ENCODE assay signal across 1 cellular context in genomic region chr6:82205793-82206425, GRCh38.
TF ChIP-seq lines count a peak whose summit lies in the region.

No MANE protein-coding gene starts in this region.

TF ChIP-seq in K562, 482 proteins besides CTCF, POLR2A, EP300 and RAD21 (continued from another document and continues in another):
- 0 out of 2 replicates have a peak, but pooled peaks have one; percentile 55 for TF ChIP-seq CHAMP1 (IDR thresholded peaks at IDR 0.05)
- TF ChIP-seq CBX5 (IDR thresholded peaks at IDR 0.05; ENCODE audit: borderline replicate concordance, low read depth), result no peak
- TF ChIP-seq ZNF239 (CRISPR knock-in tag; IDR thresholded peaks at IDR 0.05), result no peak
- TF ChIP-seq MTF1 (CRISPR knock-in tag; IDR thresholded peaks at IDR 0.05; ENCODE audit: borderline replicate concordance), result no peak
- peak; percentile 87 for TF ChIP-seq NFIC (IDR thresholded peaks at IDR 0.05)
- no peak for TF ChIP-seq SREBF1 (IDR thresholded peaks at IDR 0.05; ENCODE audit: borderline replicate concordance, low read depth, low read length)
- TF ChIP-seq RBM15 (IDR thresholded peaks at IDR 0.05; ENCODE audit: insufficient read depth, low read length), result no peak
- TF ChIP-seq ZNF384 (IDR thresholded peaks at IDR 0.05; ENCODE audit: low read depth, low read length), result no peak
- TF ChIP-seq SMARCE1 (IDR thresholded peaks at IDR 0.05), result peak; percentile 86
- no peak for TF ChIP-seq IRF2 (CRISPR knock-in tag; IDR thresholded peaks at IDR 0.05)
- no peak for TF ChIP-seq ZNF76 (CRISPR knock-in tag; IDR thresholded peaks at IDR 0.05; ENCODE audit: borderline replicate concordance)
- TF ChIP-seq ZNF311 (CRISPR knock-in tag; IDR thresholded peaks at IDR 0.05), result no peak
- no peak for TF ChIP-seq HMG20A (CRISPR knock-in tag; conservative IDR thresholded peaks at IDR 0.05)
- peak; percentile 97 for TF ChIP-seq LEF1 (IDR thresholded peaks at IDR 0.05)
- TF ChIP-seq RBM17 (IDR thresholded peaks at IDR 0.05; ENCODE audit: borderline replicate concordance, low read depth, low read length), result no peak
- no peak for TF ChIP-seq SMAD1 (IDR thresholded peaks at IDR 0.05; ENCODE audit: low read depth, low read length, partially characterized antibody)
- no peak for TF ChIP-seq HSF4 (CRISPR knock-in tag; IDR thresholded peaks at IDR 0.05; ENCODE audit: borderline replicate concordance)
- peak; percentile 69 for TF ChIP-seq CHD2 (IDR thresholded peaks at IDR 0.05; ENCODE audit: low read depth, low read length)
- no peak for TF ChIP-seq ATF1 (CRISPR knock-in tag; IDR thresholded peaks at IDR 0.05)
- TF ChIP-seq ATF1 (tag; IDR thresholded peaks at IDR 0.05), result no peak; the same call in 1 of the 2 replicates
- no peak for TF ChIP-seq ZNF143 (CRISPR knock-in tag; IDR thresholded peaks at IDR 0.05)
- TF ChIP-seq FIP1L1 (IDR thresholded peaks at IDR 0.05; ENCODE audit: low read depth, low read length, poor library complexity, severe bottlenecking), result no peak
- peak; percentile 49 for TF ChIP-seq NEUROD1 (IDR thresholded peaks at IDR 0.05; ENCODE audit: borderline replicate concordance, low read depth, low read length, partially characterized antibody)
- TF ChIP-seq TEAD1 (CRISPR knock-in tag; IDR thresholded peaks at IDR 0.05), result no peak
- no peak for TF ChIP-seq JUNB (CRISPR knock-in tag; conservative IDR thresholded peaks at IDR 0.05)
- TF ChIP-seq ELK1 (CRISPR knock-in tag; IDR thresholded peaks at IDR 0.05), result no peak
- peak; percentile 90 to 91 for TF ChIP-seq KDM1A (IDR thresholded peaks at IDR 0.05)
- no peak for TF ChIP-seq ZBTB9 (CRISPR knock-in tag; IDR thresholded peaks at IDR 0.05)
- 0 out of 2 replicates have a peak, but pooled peaks have one; percentile 13 for TF ChIP-seq GATAD2B (IDR thresholded peaks at IDR 0.05; ENCODE audit: borderline replicate concordance)
- TF ChIP-seq ZNF134 (CRISPR knock-in tag; conservative IDR thresholded peaks at IDR 0.05), result no peak
- no peak for TF ChIP-seq ATF4 (CRISPR knock-in tag; IDR thresholded peaks at IDR 0.05)
- TF ChIP-seq JUND (IDR thresholded peaks at IDR 0.05; ENCODE audit: borderline replicate concordance, low read depth, low read length), result peak; percentile 38; the same call in 1 of the 2 replicates
- TF ChIP-seq JUND (tag; IDR thresholded peaks at IDR 0.05; ENCODE audit: borderline replicate concordance, low read depth, low read length), result no peak; the same call in 2 of the 3 replicates
- no peak for TF ChIP-seq NFRKB (IDR thresholded peaks at IDR 0.05; ENCODE audit: low read depth)
- no peak for TF ChIP-seq ZBTB11 (CRISPR knock-in tag; IDR thresholded peaks at IDR 0.05)
- TF ChIP-seq SMAD4 (CRISPR knock-in tag; conservative IDR thresholded peaks at IDR 0.05), result peak; percentile 95
- no peak for TF ChIP-seq ZBED1 (IDR thresholded peaks at IDR 0.05)
- no peak for TF ChIP-seq PHF21A (IDR thresholded peaks at IDR 0.05; ENCODE audit: borderline replicate concordance, low read depth)
- no peak for TF ChIP-seq ZNF444 (CRISPR knock-in tag; IDR thresholded peaks at IDR 0.05)
- TF ChIP-seq ZBTB49 (CRISPR knock-in tag; IDR thresholded peaks at IDR 0.05; ENCODE audit: borderline replicate concordance), result no peak
- TF ChIP-seq PHB (CRISPR knock-in tag; IDR thresholded peaks at IDR 0.05), result no peak
- no peak for TF ChIP-seq TAF1 (IDR thresholded peaks at IDR 0.05; ENCODE audit: control insufficient read depth, extremely low read depth, insufficient read depth, low read length, severe bottlenecking)
- peak in 1 of 2 experiments; percentile 79; a peak in 2 of 4 replicates for TF ChIP-seq FOXA3 (CRISPR knock-in tag; conservative IDR thresholded peaks at IDR 0.05 in 1 of 2, IDR thresholded peaks at IDR 0.05 in 1 of 2)
- peak; percentile 60 to 73; a peak in 3 of 4 replicates for TF ChIP-seq TRIM24 (IDR thresholded peaks at IDR 0.05)
- no peak for TF ChIP-seq RBFOX2 (IDR thresholded peaks at IDR 0.05; ENCODE audit: low read depth, low read length)
- TF ChIP-seq ZNF165 (CRISPR knock-in tag; IDR thresholded peaks at IDR 0.05; ENCODE audit: borderline replicate concordance), result no peak
- no peak for TF ChIP-seq ZKSCAN3 (CRISPR knock-in tag; IDR thresholded peaks at IDR 0.05)
- TF ChIP-seq ZNF449 (CRISPR knock-in tag; IDR thresholded peaks at IDR 0.05), result no peak
- TF ChIP-seq GATA2 (CRISPR knock-in tag; IDR thresholded peaks at IDR 0.05), result peak; percentile 48
- no peak for TF ChIP-seq HNRNPH1 (optimal IDR thresholded peaks at IDR 0.05; ENCODE audit: low read depth, low read length)
- TF ChIP-seq BRF2 (IDR thresholded peaks at IDR 0.05; ENCODE audit: borderline replicate concordance, insufficient read depth, insufficient read length), result no peak
- TF ChIP-seq NR0B1 (IDR thresholded peaks at IDR 0.05; ENCODE audit: partially characterized antibody), result no peak
- no peak for TF ChIP-seq DNMT1 (IDR thresholded peaks at IDR 0.05)
- no peak for TF ChIP-seq NONO (IDR thresholded peaks at IDR 0.05; ENCODE audit: low read depth in 2 of 2, low read length in 1 of 2)
- no peak for TF ChIP-seq U2AF1 (optimal IDR thresholded peaks at IDR 0.05; ENCODE audit: low read depth, low read length)
- no peak for TF ChIP-seq ETV5 (CRISPR knock-in tag; IDR thresholded peaks at IDR 0.05; ENCODE audit: low read depth)
- no peak for TF ChIP-seq ZNF197 (CRISPR knock-in tag; IDR thresholded peaks at IDR 0.05; ENCODE audit: low read depth)
- peak; percentile 49 for TF ChIP-seq RFX1 (IDR thresholded peaks at IDR 0.05)
- peak in 1 of 2 experiments; percentile 55; a peak in 1 of 4 replicates for TF ChIP-seq HDAC1 (IDR thresholded peaks at IDR 0.05)
